In genomic region chr1:220094016-220094911, GRCh38 we compare ENCODE assay signal across 1 cellular context.
TF ChIP-seq lines count a peak whose summit lies in the region.

IARS2 (plus strand) TSS chr1:220094132; CDS start chr1:220094217, 85 bp downstream.

TF ChIP-seq in HepG2, 621 proteins besides CTCF, POLR2A, EP300 and RAD21 (continued from another document and continues in another):
- 0 out of 2 replicates have a peak, but pooled peaks have one; percentile 17 for TF ChIP-seq ZNF747 (CRISPR knock-in tag; IDR thresholded peaks at IDR 0.05; ENCODE audit: borderline replicate concordance)
- no peak for TF ChIP-seq ZBTB43 (CRISPR knock-in tag; conservative IDR thresholded peaks at IDR 0.05)
- TF ChIP-seq ARID4A (CRISPR knock-in tag; IDR thresholded peaks at IDR 0.05; ENCODE audit: borderline replicate concordance): peak; percentile 94
- TF ChIP-seq ZNF83 (CRISPR knock-in tag; IDR thresholded peaks at IDR 0.05; ENCODE audit: borderline replicate concordance): no peak
- peak; percentile 78; the same call in 1 of the 2 replicates for TF ChIP-seq BRCA1 (CRISPR knock-in tag; IDR thresholded peaks at IDR 0.05)
- TF ChIP-seq ZNF678 (CRISPR knock-in tag; IDR thresholded peaks at IDR 0.05): no peak
- no peak for TF ChIP-seq ZNF75D (CRISPR knock-in tag; IDR thresholded peaks at IDR 0.05; ENCODE audit: borderline replicate concordance)
- TF ChIP-seq ZNF713 (CRISPR knock-in tag; IDR thresholded peaks at IDR 0.05): no peak
- TF ChIP-seq ZNF124 (CRISPR knock-in tag; IDR thresholded peaks at IDR 0.05): no peak
- TF ChIP-seq, protein P1, sequence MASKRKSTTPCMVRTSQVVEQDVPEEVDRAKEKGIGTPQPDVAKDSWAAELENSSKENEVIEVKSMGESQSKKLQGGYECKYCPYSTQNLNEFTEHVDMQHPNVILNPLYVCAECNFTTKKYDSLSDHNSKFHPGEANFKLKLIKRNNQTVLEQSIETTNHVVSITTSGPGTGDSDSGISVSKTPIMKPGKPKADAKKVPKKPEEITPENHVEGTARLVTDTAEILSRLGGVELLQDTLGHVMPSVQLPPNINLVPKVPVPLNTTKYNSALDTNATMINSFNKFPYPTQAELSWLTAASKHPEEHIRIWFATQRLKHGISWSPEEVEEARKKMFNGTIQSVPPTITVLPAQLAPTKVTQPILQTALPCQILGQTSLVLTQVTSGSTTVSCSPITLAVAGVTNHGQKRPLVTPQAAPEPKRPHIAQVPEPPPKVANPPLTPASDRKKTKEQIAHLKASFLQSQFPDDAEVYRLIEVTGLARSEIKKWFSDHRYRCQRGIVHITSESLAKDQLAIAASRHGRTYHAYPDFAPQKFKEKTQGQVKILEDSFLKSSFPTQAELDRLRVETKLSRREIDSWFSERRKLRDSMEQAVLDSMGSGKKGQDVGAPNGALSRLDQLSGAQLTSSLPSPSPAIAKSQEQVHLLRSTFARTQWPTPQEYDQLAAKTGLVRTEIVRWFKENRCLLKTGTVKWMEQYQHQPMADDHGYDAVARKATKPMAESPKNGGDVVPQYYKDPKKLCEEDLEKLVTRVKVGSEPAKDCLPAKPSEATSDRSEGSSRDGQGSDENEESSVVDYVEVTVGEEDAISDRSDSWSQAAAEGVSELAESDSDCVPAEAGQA (IDR thresholded peaks at IDR 0.05; ENCODE audit: low read depth): no peak
- TF ChIP-seq, protein P1 (CRISPR knock-in tag; IDR thresholded peaks at IDR 0.05; ENCODE audit: borderline replicate concordance): peak; percentile 53; the same call in 1 of the 2 replicates
- TF ChIP-seq THRA (CRISPR knock-in tag; IDR thresholded peaks at IDR 0.05; ENCODE audit: borderline replicate concordance): no peak
- 0 out of 2 replicates have a peak, but pooled peaks have one; percentile 34 for TF ChIP-seq ZIK1 (CRISPR knock-in tag; IDR thresholded peaks at IDR 0.05; ENCODE audit: borderline replicate concordance, low read depth)
- TF ChIP-seq, protein P2, sequence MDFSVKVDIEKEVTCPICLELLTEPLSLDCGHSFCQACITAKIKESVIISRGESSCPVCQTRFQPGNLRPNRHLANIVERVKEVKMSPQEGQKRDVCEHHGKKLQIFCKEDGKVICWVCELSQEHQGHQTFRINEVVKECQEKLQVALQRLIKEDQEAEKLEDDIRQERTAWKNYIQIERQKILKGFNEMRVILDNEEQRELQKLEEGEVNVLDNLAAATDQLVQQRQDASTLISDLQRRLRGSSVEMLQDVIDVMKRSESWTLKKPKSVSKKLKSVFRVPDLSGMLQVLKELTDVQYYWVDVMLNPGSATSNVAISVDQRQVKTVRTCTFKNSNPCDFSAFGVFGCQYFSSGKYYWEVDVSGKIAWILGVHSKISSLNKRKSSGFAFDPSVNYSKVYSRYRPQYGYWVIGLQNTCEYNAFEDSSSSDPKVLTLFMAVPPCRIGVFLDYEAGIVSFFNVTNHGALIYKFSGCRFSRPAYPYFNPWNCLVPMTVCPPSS (IDR thresholded peaks at IDR 0.05): no peak
- TF ChIP-seq ZNF121 (CRISPR knock-in tag; IDR thresholded peaks at IDR 0.05): peak; percentile 7; the same call in 1 of the 2 replicates
- peak; percentile 68; the same call in 1 of the 2 replicates for TF ChIP-seq PHF21A (CRISPR knock-in tag; IDR thresholded peaks at IDR 0.05)
- TF ChIP-seq SP140L (CRISPR knock-in tag; IDR thresholded peaks at IDR 0.05; ENCODE audit: borderline replicate concordance): no peak
- 0 out of 2 replicates have a peak, but pooled peaks have one; percentile 6 for TF ChIP-seq ZNF331 (CRISPR knock-in tag; IDR thresholded peaks at IDR 0.05)
- TF ChIP-seq, protein P3, sequence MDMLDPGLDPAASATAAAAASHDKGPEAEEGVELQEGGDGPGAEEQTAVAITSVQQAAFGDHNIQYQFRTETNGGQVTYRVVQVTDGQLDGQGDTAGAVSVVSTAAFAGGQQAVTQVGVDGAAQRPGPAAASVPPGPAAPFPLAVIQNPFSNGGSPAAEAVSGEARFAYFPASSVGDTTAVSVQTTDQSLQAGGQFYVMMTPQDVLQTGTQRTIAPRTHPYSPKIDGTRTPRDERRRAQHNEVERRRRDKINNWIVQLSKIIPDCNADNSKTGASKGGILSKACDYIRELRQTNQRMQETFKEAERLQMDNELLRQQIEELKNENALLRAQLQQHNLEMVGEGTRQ (IDR thresholded peaks at IDR 0.05; ENCODE audit: low read depth, low read length): no peak
- TF ChIP-seq, protein P3 (CRISPR knock-in tag; IDR thresholded peaks at IDR 0.05; ENCODE audit: borderline replicate concordance): no peak; the same call in 1 of the 2 replicates
- 0 out of 2 replicates have a peak, but pooled peaks have one; percentile 64 for TF ChIP-seq HINFP (CRISPR knock-in tag; IDR thresholded peaks at IDR 0.05; ENCODE audit: low read depth)
- peak; percentile 88 for TF ChIP-seq RBFOX2 (IDR thresholded peaks at IDR 0.05; ENCODE audit: low read depth, low read length)
- TF ChIP-seq ZNF775 (CRISPR knock-in tag; IDR thresholded peaks at IDR 0.05; ENCODE audit: borderline replicate concordance): no peak
- TF ChIP-seq, protein P4, sequence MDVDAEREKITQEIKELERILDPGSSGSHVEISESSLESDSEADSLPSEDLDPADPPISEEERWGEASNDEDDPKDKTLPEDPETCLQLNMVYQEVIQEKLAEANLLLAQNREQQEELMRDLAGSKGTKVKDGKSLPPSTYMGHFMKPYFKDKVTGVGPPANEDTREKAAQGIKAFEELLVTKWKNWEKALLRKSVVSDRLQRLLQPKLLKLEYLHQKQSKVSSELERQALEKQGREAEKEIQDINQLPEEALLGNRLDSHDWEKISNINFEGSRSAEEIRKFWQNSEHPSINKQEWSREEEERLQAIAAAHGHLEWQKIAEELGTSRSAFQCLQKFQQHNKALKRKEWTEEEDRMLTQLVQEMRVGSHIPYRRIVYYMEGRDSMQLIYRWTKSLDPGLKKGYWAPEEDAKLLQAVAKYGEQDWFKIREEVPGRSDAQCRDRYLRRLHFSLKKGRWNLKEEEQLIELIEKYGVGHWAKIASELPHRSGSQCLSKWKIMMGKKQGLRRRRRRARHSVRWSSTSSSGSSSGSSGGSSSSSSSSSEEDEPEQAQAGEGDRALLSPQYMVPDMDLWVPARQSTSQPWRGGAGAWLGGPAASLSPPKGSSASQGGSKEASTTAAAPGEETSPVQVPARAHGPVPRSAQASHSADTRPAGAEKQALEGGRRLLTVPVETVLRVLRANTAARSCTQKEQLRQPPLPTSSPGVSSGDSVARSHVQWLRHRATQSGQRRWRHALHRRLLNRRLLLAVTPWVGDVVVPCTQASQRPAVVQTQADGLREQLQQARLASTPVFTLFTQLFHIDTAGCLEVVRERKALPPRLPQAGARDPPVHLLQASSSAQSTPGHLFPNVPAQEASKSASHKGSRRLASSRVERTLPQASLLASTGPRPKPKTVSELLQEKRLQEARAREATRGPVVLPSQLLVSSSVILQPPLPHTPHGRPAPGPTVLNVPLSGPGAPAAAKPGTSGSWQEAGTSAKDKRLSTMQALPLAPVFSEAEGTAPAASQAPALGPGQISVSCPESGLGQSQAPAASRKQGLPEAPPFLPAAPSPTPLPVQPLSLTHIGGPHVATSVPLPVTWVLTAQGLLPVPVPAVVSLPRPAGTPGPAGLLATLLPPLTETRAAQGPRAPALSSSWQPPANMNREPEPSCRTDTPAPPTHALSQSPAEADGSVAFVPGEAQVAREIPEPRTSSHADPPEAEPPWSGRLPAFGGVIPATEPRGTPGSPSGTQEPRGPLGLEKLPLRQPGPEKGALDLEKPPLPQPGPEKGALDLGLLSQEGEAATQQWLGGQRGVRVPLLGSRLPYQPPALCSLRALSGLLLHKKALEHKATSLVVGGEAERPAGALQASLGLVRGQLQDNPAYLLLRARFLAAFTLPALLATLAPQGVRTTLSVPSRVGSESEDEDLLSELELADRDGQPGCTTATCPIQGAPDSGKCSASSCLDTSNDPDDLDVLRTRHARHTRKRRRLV (CRISPR knock-in tag; IDR thresholded peaks at IDR 0.05): no peak
- TF ChIP-seq, protein P5, sequence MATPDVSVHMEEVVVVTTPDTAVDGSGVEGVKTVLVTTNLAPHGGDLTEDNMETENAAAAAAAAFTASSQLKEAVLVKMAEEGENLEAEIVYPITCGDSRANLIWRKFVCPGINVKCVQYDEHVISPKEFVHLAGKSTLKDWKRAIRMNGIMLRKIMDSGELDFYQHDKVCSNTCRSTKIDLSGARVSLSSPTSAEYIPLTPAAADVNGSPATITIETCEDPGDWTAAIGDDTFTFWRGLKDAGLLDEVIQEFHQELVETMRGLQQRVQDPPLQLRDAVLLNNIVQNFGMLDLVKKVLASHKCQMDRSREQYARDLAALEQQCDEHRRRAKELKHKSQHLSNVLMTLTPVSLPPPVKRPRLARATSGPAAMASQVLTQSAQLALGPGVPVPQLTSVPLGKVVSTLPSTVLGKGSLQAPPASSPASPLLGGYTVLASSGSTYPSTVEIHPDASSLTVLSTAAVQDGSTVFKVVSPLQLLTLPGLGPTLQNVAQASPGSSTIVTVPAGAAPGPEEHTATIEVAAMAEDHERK (CRISPR knock-in tag; IDR thresholded peaks at IDR 0.05; ENCODE audit: low read depth): no peak
